In genomic region chr6:117817992-117818391, GRCh38 we compare ENCODE assay signal across 28 cellular contexts.
"Had no signal": no experiment of that assay in that cellular context is flagged by ENCODE, and none has a peak within 500 bp of the region (broad histone marks: within the 10 kb centered on the region; RNA-seq: fewer than 3 reads in every experiment).

No MANE protein-coding gene starts in this region.

- H3K9me3 ChIP-seq: ovary, psoas muscle, suprapubic skin, testis, tibial artery, transverse colon, upper lobe of right lung, uterus had no signal

- H3K4me2 ChIP-seq: neural progenitor cell, smooth muscle cell had no signal

- H3K4me1 ChIP-seq: neural progenitor cell, parathyroid adenoma, psoas muscle, spleen, suprapubic skin, testis, tibial artery, transverse colon, upper lobe of right lung, uterus had no signal

- H3K4me3 ChIP-seq: neural progenitor cell, ovary, psoas muscle, skin epidermis, smooth muscle cell, spleen, suprapubic skin, testis, tibial artery, transverse colon, upper lobe of right lung, uterus had no signal

- DNase-seq: natural killer cell; occipital lobe; ovary; posterior cingulate gyrus; psoas muscle; right cardiac atrium; spleen; stimulated activated CD4-positive, alpha-beta T cell treated with anti-CD3 and anti-CD28 coated beads, Interleukin-12 subunit alpha, Interleukin-12 subunit beta, amount 100 ng/mL, for 4 hours; stimulated activated CD4-positive, alpha-beta T cell treated with anti-CD3 and anti-CD28 coated beads, Interleukin-1b, Interleukin-23, amount 100 ng/mL, for 48 hours; stimulated activated CD4-positive, alpha-beta T cell treated with anti-CD3 and anti-CD28 coated beads, Interleukin-4, amount 100 ng/mL, for 1 hour; stimulated activated CD4-positive, alpha-beta T cell treated with anti-CD3 and anti-CD28 coated beads, Interleukin-4, amount 100 ng/mL, for 4 hours; stimulated activated CD8-positive, alpha-beta memory T cell treated with anti-CD3 and anti-CD28 coated beads, Interleukin-4, amount 100 ng/mL, for 48 hours; stimulated activated naive CD4-positive, alpha-beta T cell; stimulated activated naive CD8-positive, alpha-beta T cell treated with anti-CD3 and anti-CD28 coated beads, Interleukin-15, amount 100 ng/mL, for 72 hours; stimulated activated naive CD8-positive, alpha-beta T cell treated with anti-CD3 and anti-CD28 coated beads, Interleukin-15, Interleukin-2, amounts not matched to agents 100 U/mL and 50 U/mL, for 24 hours; substantia nigra; testis; tibial artery; transverse colon; upper lobe of right lung; uterus had no signal

- H3K27ac ChIP-seq: neural progenitor cell, ovary, parathyroid adenoma, psoas muscle, skin epidermis, spleen, suprapubic skin, testis, tibial artery, transverse colon, upper lobe of right lung, uterus had no signal

- H3K79me2 ChIP-seq: parathyroid adenoma had no signal

- H3K9ac ChIP-seq: neural progenitor cell, parathyroid adenoma had no signal

- H2AFZ ChIP-seq: neural progenitor cell, parathyroid adenoma had no signal

- H3K27me3 ChIP-seq: neural progenitor cell, ovary, spleen, suprapubic skin, testis, tibial artery, transverse colon, upper lobe of right lung, uterus had no signal

- H3K36me3 ChIP-seq: neural progenitor cell, ovary, spleen, suprapubic skin, tibial artery, transverse colon, upper lobe of right lung, uterus had no signal

- ATAC-seq: natural killer cell; psoas muscle; right cardiac atrium; sciatic nerve; stimulated activated memory B cell treated with anti-CD40 and anti-IgM and Interleukin-4, amounts not matched to agents 10 μg/mL and 1 μg/mL and 100 μg/mL, for 72 hours; stimulated activated naive CD8-positive, alpha-beta T cell treated with anti-CD3 and anti-CD28 coated beads, Interleukin-15, amount 100 ng/mL, for 72 hours; stimulated activated naive CD8-positive, alpha-beta T cell treated with anti-CD3 and anti-CD28 coated beads, Interleukin-15, Interleukin-2, amounts not matched to agents 100 U/mL and 50 U/mL, for 24 hours; upper lobe of right lung had no signal
